In genomic region chr10:119559511-119559910, GRCh38 we compare ENCODE assay signal across 2 cellular contexts. TPM values are rescaled to one million over a fixed set of nuclear protein-coding genes. Genes with fewer than 3 reads are reported as not detected.
DNase-seq lines count a peak whose midpoint lies in the region; TF ChIP-seq lines count a peak whose summit lies in the region.
"Not testable (repeated sequence)": the region's sequence is repeated elsewhere in the genome, so short reads cannot be mapped to it uniquely, and the experiment has no call there.

No MANE protein-coding gene starts in this region.

- H3K36me3 ChIP-seq in testis (ENCODE audit: low read depth, missing control alignments): not testable (repeated sequence)

- not testable (repeated sequence) for TF ChIP-seq CTCF in testis (IDR thresholded peaks at IDR 0.05)

- peak overlapping the region; percentile 24 to 39 for H3K4me3 ChIP-seq in testis

- H3K9me3 ChIP-seq in testis: not testable (repeated sequence)

- H3K27ac ChIP-seq in testis: not testable (repeated sequence)

- WGBS in testis, 2 donors: 70 to 96% methylated on average over 6 to 27 of the region's 33 CpGs

- H3K27me3 ChIP-seq in testis: not testable (repeated sequence)

- peak; percentile 28 for DNase-seq in activated CD8-positive, alpha-beta memory T cell treated with anti-CD3 and anti-CD28 coated beads, Interleukin-2, amount 50 U/mL, for 48 hours
- DNase-seq in testis: not testable (repeated sequence)

- intact Hi-C loops in testis (cut with DNase I; ENCODE audit: low total_unique reads): not testable (repeated sequence)

- H3K4me1 ChIP-seq in testis: not testable (repeated sequence)

- not testable (repeated sequence) for TF ChIP-seq POLR2A in testis (IDR thresholded peaks at IDR 0.05)

RNA-seq across cellular contexts. Expression of gene RGS10, which starts 17.0 kb away (rescaled TPM):
- 1 to 10 TPM; 3.6 to 7.1 TPM for total RNA-seq in testis
- 13.7 TPM for polyA plus RNA-seq in testis (ENCODE audit: insufficient read depth, low read depth, low replicate concordance)

RNA-seq across cellular contexts. Expression of gene TIAL1, which starts 37.3 kb away (rescaled TPM):
- total RNA-seq in testis: 10 to 100 TPM; 71.0 to 82.3 TPM
- polyA plus RNA-seq in testis (ENCODE audit: insufficient read depth, low read depth, low replicate concordance): 104 TPM
